In the genomic region with DNA sequence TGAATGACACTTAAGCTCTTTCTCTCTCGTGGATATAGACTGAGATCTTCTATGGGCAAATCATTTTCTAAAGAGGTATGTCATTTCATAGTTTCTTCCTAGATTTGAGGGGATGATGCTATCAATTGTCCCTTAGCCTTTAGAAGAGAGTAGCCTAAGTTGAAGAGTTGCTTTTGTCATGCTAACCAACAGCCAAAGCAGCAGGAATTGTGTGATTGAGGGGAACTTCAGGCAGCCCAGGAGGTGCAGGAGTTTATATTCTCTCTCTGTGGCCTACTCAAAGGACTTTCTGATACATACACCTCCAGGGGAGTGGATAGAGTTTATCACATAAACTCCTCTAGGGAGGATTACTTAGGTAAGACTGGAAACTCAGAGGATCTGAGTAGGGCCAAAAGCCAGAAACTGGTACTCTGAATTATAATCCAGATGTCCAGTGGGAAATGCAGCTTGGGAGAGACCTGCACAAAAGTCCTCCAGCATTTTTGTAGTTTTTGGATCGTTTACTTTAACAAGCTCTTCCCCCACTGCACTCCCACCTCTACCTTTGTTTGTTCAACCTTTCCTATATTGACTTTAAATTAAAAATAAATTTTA, we compare ENCODE assay signal across 13 cellular contexts.
"Had no signal": no experiment of that assay in that cellular context is flagged by ENCODE, and none has a peak within 500 bp of the region (broad histone marks: within the 10 kb centered on the region; RNA-seq: fewer than 3 reads in every experiment).

No MANE protein-coding gene starts in this region.

- DNase-seq: activated effector memory CD4-positive, alpha-beta T cell treated with Interleukin-2 at 50 U/mL for 16 hours; activated T-cell treated with anti-CD3 and anti-CD28 coated beads, Interleukin-2, amount 50 U/mL, for 1 hour; central memory CD4-positive, alpha-beta T cell; effector memory CD8-positive, alpha-beta T cell; hypothalamus; mesendoderm; stimulated activated CD4-positive, alpha-beta T cell treated with anti-CD3 and anti-CD28 coated beads, Interleukin-4, amount 100 ng/mL, for 4 hours; stomach; T-helper 2 cell; tibial artery had no signal

- H3K9me3 ChIP-seq: stomach, tibial artery, vagina had no signal

- H3K27ac ChIP-seq: tibial artery, vagina had no signal

- ATAC-seq: effector memory CD8-positive, alpha-beta T cell had no signal

- H3K4me3 ChIP-seq: stomach, tibial artery, vagina had no signal

- H3K36me3 ChIP-seq: stomach, tibial artery, vagina had no signal

- FAIRE-seq: islet of Langerhans, TTC549 had no signal

- H3K4me1 ChIP-seq: tibial artery had no signal

- H3K27me3 ChIP-seq: stomach, tibial artery, vagina had no signal
